Comparison of ENCODE assay signal across 17 cellular contexts in genomic region chr9:113934167-113934566, GRCh38. TPM values are rescaled to one million over a fixed set of nuclear protein-coding genes. Genes with fewer than 3 reads are reported as not detected.
DNase-seq lines count a peak whose midpoint lies in the region; ATAC-seq, FAIRE-seq and TF ChIP-seq lines count a peak whose summit lies in the region.
"Had no signal": no experiment of that assay in that cellular context is flagged by ENCODE, and none has a peak within 500 bp of the region (broad histone marks: within the 10 kb centered on the region; RNA-seq: fewer than 3 reads in every experiment).

No MANE protein-coding gene starts in this region.

- dilution Hi-C loops in keratinocyte (cut with MboI; ENCODE audit: extremely low pct_ligation_motif_present, low sequenced_read_pairs): no loop called here

- no peak overlapping the region for H2AFZ ChIP-seq in K562 (ENCODE audit: low read depth, low read length)
- no peak overlapping the region for H2AFZ ChIP-seq in keratinocyte (ENCODE audit: control insufficient read depth, low read length)

- no peak overlapping the region for H3K27ac Mint-ChIP-seq in HFFc6
- no peak overlapping the region for H3K27ac Mint-ChIP-seq in activated CD8-positive, alpha-beta T cell treated with anti-CD3 and anti-CD28 coated beads, Interleukin-2, amount 10 ng/mL, durations not matched to agents 7 days and 5 days
- H3K27ac Mint-ChIP-seq: CD14-positive monocyte had no signal

- WGBS in K562 (ENCODE audit: insufficient coverage, low coverage, missing lambda C conversion rate): 44% methylated on average over 8 of the region's 8 CpGs
- WGBS in sigmoid colon, 2 donors: 96 to 97% methylated on average over 8 of the region's 8 CpGs

- no peak overlapping the region for H3K4me2 ChIP-seq in K562 (ENCODE audit: insufficient read depth, low read length)
- H3K4me2 ChIP-seq in keratinocyte (ENCODE audit: control insufficient read depth, extremely low read depth, insufficient read depth, low read depth, low read length): no peak overlapping the region

- no peak overlapping the region for H3K4me3 Mint-ChIP-seq in HFFc6
- no peak overlapping the region for H3K4me3 Mint-ChIP-seq in activated CD8-positive, alpha-beta T cell treated with anti-CD3 and anti-CD28 coated beads, Interleukin-2, amount 10 ng/mL, durations not matched to agents 7 days and 5 days
- H3K4me3 Mint-ChIP-seq: CD14-positive monocyte had no signal

- BruUV-seq in K562 (replicated peaks; lab: Mats Ljungman, UMichigan): no TSS peak

- H3K36me3 ChIP-seq in GM06990 (ENCODE audit: control insufficient read depth, insufficient read depth, low read length) (no peaks in the 10 kb centered on the region), K562 (ENCODE audit: control insufficient read depth, insufficient read depth, low read length) (no peaks in the 10 kb centered on the region), keratinocyte (ENCODE audit: control insufficient read depth in 2 of 2, extremely low read depth in 1 of 2, insufficient read depth in 2 of 2, low read length in 2 of 2) (no peaks in the 10 kb centered on the region), sigmoid colon (no peaks in the 10 kb centered on the region)

- H3K9me1 ChIP-seq in K562 (ENCODE audit: control insufficient read depth, insufficient read depth, low read length) (no peaks in the 10 kb centered on the region), keratinocyte (ENCODE audit: control insufficient read depth, extremely low read depth, insufficient read depth, low read length) (no peaks in the 10 kb centered on the region)

- H3K4me1 ChIP-seq in K562 (replicated peaks in 1 of 2; ENCODE audit: control insufficient read depth in 2 of 2, insufficient read depth in 2 of 2, low read length in 2 of 2): peaks cover 0 to 8% of the 10 kb centered on the region in 2 experiments; a peak in 3 of 5 replicates
- H3K4me1 ChIP-seq in keratinocyte (ENCODE audit: control insufficient read depth, extremely low read depth, insufficient read depth, low read length): no peaks in the 10 kb centered on the region
- H3K4me1 ChIP-seq in sigmoid colon: no peaks in the 10 kb centered on the region

- CTCF ChIA-PET in K562 (lab: Yijun Ruan, JAX; ENCODE audit: low intra/inter-chr PET ratio): no interaction called here
- CTCF ChIA-PET in activated CD8-positive, alpha-beta T cell treated with anti-CD3 and anti-CD28 coated beads, Interleukin-2, amount 10 ng/mL, durations not matched to agents 7 days and 5 days (lab: Charles Lee): no interaction called here

- FAIRE-seq in K562 (lab: Jason Lieb, UNC) (no peak), keratinocyte (lab: Jason Lieb, UNC) (no peak)

- H3K79me2 ChIP-seq in K562 (ENCODE audit: control insufficient read depth, insufficient read depth, low read length) (peaks cover 6% of the 10 kb centered on the region; the same call in 2 of the 3 replicates), keratinocyte (ENCODE audit: control insufficient read depth, insufficient read depth, low read length) (peaks cover 2% of the 10 kb centered on the region)

- H3K9ac ChIP-seq in K562 (ENCODE audit: insufficient read depth in 1 of 2, low read depth in 2 of 2, low read length in 2 of 2): no peak overlapping the region
- no peak overlapping the region for H3K9ac ChIP-seq in keratinocyte (ENCODE audit: control insufficient read depth, extremely low read depth, insufficient read depth, low read length)

- H3K9me3 ChIP-seq in K562 (replicated peaks; ENCODE audit: control insufficient read depth, insufficient read depth, low read depth, low read length): no peaks in the 10 kb centered on the region
- H3K9me3 ChIP-seq in keratinocyte (ENCODE audit: control insufficient read depth, low read depth, low read length): no peaks in the 10 kb centered on the region
- no peaks in the 10 kb centered on the region for H3K9me3 ChIP-seq in sigmoid colon

- intact Hi-C loops in K562 (cut with micrococcal nuclease): no loop called here
- intact Hi-C loops in sigmoid colon (cut with DNase I): no loop called here

- H3K27me3 ChIP-seq in GM06990 (replicated peaks; ENCODE audit: control insufficient read depth, insufficient read depth, low read length): no peaks in the 10 kb centered on the region
- peaks cover 0 to 4% of the 10 kb centered on the region in 2 experiments; a peak in 1 of 5 replicates for H3K27me3 ChIP-seq in K562 (ENCODE audit: control insufficient read depth in 2 of 2, insufficient read depth in 2 of 2, low read length in 2 of 2)
- H3K27me3 ChIP-seq in keratinocyte (ENCODE audit: control insufficient read depth, extremely low read depth, insufficient read depth, low read length): no peaks in the 10 kb centered on the region
- H3K27me3 ChIP-seq in sigmoid colon: no peaks in the 10 kb centered on the region

- no peak for DNase-seq in GM06990 (ENCODE audit: extremely low read depth, insufficient read length)
- no peak for DNase-seq in HFFc6
- no peak for DNase-seq in K562 (ENCODE audit: extremely low read depth in 1 of 4, low spot score in 3 of 4)
- no peak for DNase-seq in keratinocyte (ENCODE audit: low read depth, low spot score)
- DNase-seq in activated CD4-positive, alpha-beta T cell treated with anti-CD3 and anti-CD28 coated beads, Interleukin-2, amount 50 U/mL, for 4 hours: no peak
- no peak for DNase-seq in ureter (ENCODE audit: low spot score)
- no peak for DNase-seq in sigmoid colon
- no peak for DNase-seq in activated CD8-positive, alpha-beta T cell treated with anti-CD3 and anti-CD28 coated beads, Interleukin-2, amount 10 ng/mL, durations not matched to agents 7 days and 5 days
- DNase-seq: ACHN, AML-193, H7, IMR-90, NCI-H187, NCI-H345, NCI-H526 had no signal

- no peak for TF ChIP-seq RAD21 in K562 (CRISPR knock-in tag; conservative IDR thresholded peaks at IDR 0.05 in 1 of 2, IDR thresholded peaks at IDR 0.05 in 1 of 2)

- no peak for TF ChIP-seq EP300 in K562 (IDR thresholded peaks at IDR 0.05; ENCODE audit: low read length)
- no peak for TF ChIP-seq EP300 in sigmoid colon (IDR thresholded peaks at IDR 0.05)

- H4K20me1 ChIP-seq in K562 (replicated peaks; ENCODE audit: control insufficient read depth, insufficient read depth, low read length) (peaks cover 11% of the 10 kb centered on the region), keratinocyte (ENCODE audit: control insufficient read depth, extremely low read depth, insufficient read depth, low read length) (no peaks in the 10 kb centered on the region)

- H3K27me3 Mint-ChIP-seq in HFFc6 (ENCODE audit: insufficient read depth): no peaks in the 10 kb centered on the region; the same call in 1 of the 2 replicates
- H3K27me3 Mint-ChIP-seq in activated CD8-positive, alpha-beta T cell treated with anti-CD3 and anti-CD28 coated beads, Interleukin-2, amount 10 ng/mL, durations not matched to agents 7 days and 5 days (ENCODE audit: low read depth): no peaks in the 10 kb centered on the region

- POLR2A ChIA-PET in K562 (lab: Yijun Ruan, JAX): no interaction called here
- POLR2A ChIA-PET in activated CD8-positive, alpha-beta T cell treated with anti-CD3 and anti-CD28 coated beads, Interleukin-2, amount 10 ng/mL, durations not matched to agents 7 days and 5 days (lab: Charles Lee): no interaction called here

- H3K4me1 Mint-ChIP-seq in HFFc6 (ENCODE audit: low read depth): peaks cover 10% of the 10 kb centered on the region
- no peaks in the 10 kb centered on the region for H3K4me1 Mint-ChIP-seq in activated CD8-positive, alpha-beta T cell treated with anti-CD3 and anti-CD28 coated beads, Interleukin-2, amount 10 ng/mL, durations not matched to agents 7 days and 5 days (ENCODE audit: low read depth)

- TF ChIP-seq CTCF in GM06990 (IDR thresholded peaks at IDR 0.05; ENCODE audit: insufficient read depth, low read length, poor library complexity, severe bottlenecking) (peak; percentile 8), HFFc6 (IDR thresholded peaks at IDR 0.05) (0 out of 2 replicates have a peak, but pooled peaks have one; percentile 17), K562 (IDR thresholded peaks at IDR 0.05 in 2 of 3, conservative IDR thresholded peaks at IDR 0.05 in 1 of 3; ENCODE audit: insufficient read depth in 2 of 3, low read depth in 1 of 3, low read length in 3 of 3) (peak in 2 of 3 experiments; percentile 17 to 19; a peak in 1 of 6 replicates), keratinocyte (optimal IDR thresholded peaks at IDR 0.05 in 1 of 3, IDR thresholded peaks at IDR 0.05 in 1 of 3, conservative IDR thresholded peaks at IDR 0.05 in 1 of 3; ENCODE audit: extremely low read depth in 1 of 3, insufficient read depth in 2 of 3, low read length in 3 of 3) (peak in 2 of 3 experiments; percentile 8 to 24), sigmoid colon (IDR thresholded peaks at IDR 0.05) (no peak)

- in situ Hi-C loops in K562 (cut with MboI): no loop called here

- H3K4me3 ChIP-seq in GM06990 (replicated peaks; ENCODE audit: low read depth, low read length) (no peak overlapping the region), K562 (no peak overlapping the region), keratinocyte (ENCODE audit: control insufficient read depth in 2 of 3, extremely low read depth in 1 of 3, insufficient read depth in 2 of 3, low read depth in 1 of 3, low read length in 3 of 3) (no peak overlapping the region), sigmoid colon (no peak overlapping the region)

- ATAC-seq in K562: peak; percentile 36; the same call in 1 of the 3 replicates
- ATAC-seq in activated CD8-positive, alpha-beta T cell treated with anti-CD3 and anti-CD28 coated beads, Interleukin-2, amount 10 ng/mL, durations not matched to agents 7 days and 5 days: no peak

- peaks cover 6% of the 10 kb centered on the region for H3K9me3 Mint-ChIP-seq in HFFc6
- no peaks in the 10 kb centered on the region for H3K9me3 Mint-ChIP-seq in activated CD8-positive, alpha-beta T cell treated with anti-CD3 and anti-CD28 coated beads, Interleukin-2, amount 10 ng/mL, durations not matched to agents 7 days and 5 days (ENCODE audit: insufficient read depth)

- H3K27ac ChIP-seq in K562 (ENCODE audit: extremely low read depth, low read depth, low read length) (no peak overlapping the region), keratinocyte (ENCODE audit: control insufficient read depth, insufficient read depth, low read length) (no peak overlapping the region), sigmoid colon (no peak overlapping the region)
- H3K27ac ChIP-seq: RWPE1 had no signal

- no peak for TF ChIP-seq POLR2A in K562 (conservative IDR thresholded peaks at IDR 0.05)
- no peak for TF ChIP-seq POLR2A in sigmoid colon (IDR thresholded peaks at IDR 0.05)

- peaks cover 7% of the 10 kb centered on the region for H3K36me3 Mint-ChIP-seq in HFFc6 (ENCODE audit: low read depth)
- no peaks in the 10 kb centered on the region for H3K36me3 Mint-ChIP-seq in activated CD8-positive, alpha-beta T cell treated with anti-CD3 and anti-CD28 coated beads, Interleukin-2, amount 10 ng/mL, durations not matched to agents 7 days and 5 days (ENCODE audit: low read depth)

RNA-seq across cellular contexts. Expression of gene ZNF618, which starts 58.1 kb away (rescaled TPM):
- 10 to 100 TPM in 4 of 6 experiments, 1 to 10 TPM in 2; 9.4 to 13.6 (median 11.5) TPM for total RNA-seq in HFFc6 (2021; fragmentation: NEBNext Ultra II Directional; extraction: Animal tissue kit (Norgen Biotek cat#: 25700))
- total RNA-seq in K562 (2011; cell fraction: chromatin; rRNA removed; ENCODE audit: low replicate concordance): 5.9 and 8.1 TPM in 2 replicates
- 2.8 and 5.8 TPM in 2 replicates for total RNA-seq in K562 (2011; cell fraction: nucleolus; rRNA removed)
- total RNA-seq in K562 (2011; cell fraction: nucleoplasm; rRNA removed): 4.7 and 6.1 TPM in 2 replicates
- total RNA-seq in K562 (2014; rRNA removed): 4.4 and 5.0 TPM in 2 replicates
- 2.9 and 3.3 TPM in 2 replicates for total RNA-seq in K562 (2014; rRNA removed; fragmentation: Illumina TruSeq; extraction: Trizol)
- total RNA-seq in K562 (2015; rRNA removed; fragmentation: Illumina TruSeq; extraction: Trizol): 3.4 and 4.0 TPM in 2 replicates
- 13.4 and 13.7 TPM in 2 replicates for total RNA-seq in K562 (2021)
- polyA plus RNA-seq in K562 (2011; rRNA removed): 0.04 and 0.08 TPM in 2 replicates
- polyA plus RNA-seq in K562 (2011; cell fraction: cytosol; rRNA removed): 0.06 and 0.09 TPM in 2 replicates
- 0.04 and 0.24 TPM in 2 replicates for polyA plus RNA-seq in K562 (2011; cell fraction: nucleus; rRNA removed)
- 7.5 and 7.8 TPM in 2 replicates for polyA plus RNA-seq in K562 (2012)
- polyA plus RNA-seq in K562 (2014; fragmentation: Illumina TruSeq; extraction: Trizol): 8.8 and 9.2 TPM in 2 replicates
- under 1 TPM; 0.22 to 0.32 TPM for polyA plus RNA-seq in K562 (2014; fragmentation: Nextera tagmentation; extraction: Ambion mirVana)
- 4.6 and 5.3 TPM in 2 replicates for polyA plus RNA-seq in K562 (2014; rRNA removed)
- 0.07 TPM in 1 of 2 replicates, not detected in the other for polyA minus RNA-seq in K562 (2011; rRNA and poly(A)+ RNA removed)
- polyA minus RNA-seq in K562 (2011; cell fraction: cytosol; rRNA and poly(A)+ RNA removed): 0.36 TPM in 1 of 2 replicates, not detected in the other
- polyA minus RNA-seq in K562 (2011; cell fraction: nucleus; rRNA and poly(A)+ RNA removed): 0.27 TPM in 1 of 2 replicates, not detected in the other
- polyA plus RNA-seq in keratinocyte: 2.0 to 4.6 TPM (median 2.5 TPM) in 3 replicates
- polyA plus RNA-seq in keratinocyte (2011; ENCODE audit: low read depth): 0.26 TPM
- polyA plus RNA-seq in keratinocyte (2011; cell fraction: cytosol; rRNA removed): 2.6 and 3.5 TPM in 2 replicates
- 8.9 and 9.9 TPM in 2 replicates for polyA plus RNA-seq in keratinocyte (2011; cell fraction: nucleus; rRNA removed)
- 0.27 and 6.8 TPM in 2 replicates for polyA plus RNA-seq in keratinocyte (2012; ENCODE audit: low replicate concordance)
- polyA minus RNA-seq in keratinocyte: 3.9 to 12.1 TPM (median 6.8 TPM) in 3 replicates
- polyA minus RNA-seq in keratinocyte (2011; cell fraction: cytosol; rRNA and poly(A)+ RNA removed): 3.1 TPM
- 8.0 and 11.7 TPM in 2 replicates for polyA minus RNA-seq in keratinocyte (2011; cell fraction: nucleus; rRNA and poly(A)+ RNA removed)
- 16.1 TPM for total RNA-seq in ureter
- total RNA-seq in sigmoid colon: 1 to 10 TPM; 2.0 to 8.0 (median 2.6) TPM
- polyA plus RNA-seq in sigmoid colon: 1 to 10 TPM in 2 of 3 donors, under 1 TPM in 1; 0.92 to 2.3 (median 1.2) TPM
- under 1 TPM; 0.34 to 0.42 TPM for total RNA-seq in activated CD8-positive, alpha-beta T cell treated with anti-CD3 and anti-CD28 coated beads, Interleukin-2, amount 10 ng/mL, durations not matched to agents 7 days and 5 days

Comparison
In these comparisons a context has a peak if more than half of its experiments do, and no peak if none do; other contexts are left out.
1. CTCF ChIP-seq: peak in GM06990 (single experiment), HFFc6 (single experiment), K562 (2 of 3) and keratinocyte (2 of 3); none in sigmoid colon (0 of 4).